In the genomic region with DNA sequence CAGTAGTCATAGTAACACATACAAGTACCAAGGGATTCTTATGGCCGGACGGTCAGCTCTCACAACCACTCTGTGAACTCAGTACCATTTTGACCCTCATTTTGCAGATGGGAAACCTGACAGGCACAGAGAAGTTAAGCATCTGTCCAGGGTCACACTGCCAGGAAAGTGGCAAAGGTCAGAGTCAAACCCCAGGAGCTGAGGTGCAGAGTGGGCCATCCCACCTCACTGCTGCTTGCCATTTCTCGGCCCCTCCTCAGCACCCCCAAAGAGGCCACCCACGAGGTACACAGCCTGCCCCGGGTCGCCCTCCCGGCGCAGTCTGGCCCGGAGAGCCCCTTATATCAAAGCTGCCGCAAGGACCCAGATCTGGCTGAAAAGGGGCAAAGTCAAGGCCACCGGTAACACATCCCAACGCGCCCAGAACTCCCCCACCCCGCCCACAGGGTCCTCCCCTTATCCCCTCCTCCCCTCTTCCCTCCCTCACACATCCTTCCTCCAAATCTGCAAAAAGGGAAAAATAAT, we compare ENCODE assay signal across 8 cellular contexts. TPM values are rescaled to one million over a fixed set of nuclear protein-coding genes. Genes with fewer than 3 reads are reported as not detected.
DNase-seq lines count a peak whose midpoint lies in the region; ATAC-seq and TF ChIP-seq lines count a peak whose summit lies in the region.

No MANE protein-coding gene starts in this region.

- peak overlapping the region; percentile 81 for H3K27ac ChIP-seq in CD4-positive, CD25-positive, alpha-beta regulatory T cell (ENCODE audit: insufficient read depth, low read length, poor library complexity, severe bottlenecking)
- H3K27ac ChIP-seq in endodermal cell (ENCODE audit: low read depth, low read length) (peak overlapping the region; percentile 70), neuronal stem cell (replicated peaks; ENCODE audit: low read length) (no peak overlapping the region)

- no peak for TF ChIP-seq CTCF in endodermal cell (conservative IDR thresholded peaks at IDR 0.05)

- H4K91ac ChIP-seq in neuronal stem cell (ENCODE audit: low read depth, low read length, poor library complexity): no peak overlapping the region

- H3K23ac ChIP-seq in neuronal stem cell (ENCODE audit: low read depth, low read length, poor library complexity): no peak overlapping the region

- H3K27me3 Mint-ChIP-seq in CD4-positive, CD25-positive, alpha-beta regulatory T cell: no peaks in the 10 kb centered on the region
- no peaks in the 10 kb centered on the region for H3K27me3 Mint-ChIP-seq in endodermal cell (ENCODE audit: insufficient read depth)

- peaks cover 0 to 44% (median 18%) of the 10 kb centered on the region in 4 donors for H3K4me1 Mint-ChIP-seq in CD4-positive, CD25-positive, alpha-beta regulatory T cell
- peaks cover 27% of the 10 kb centered on the region for H3K4me1 Mint-ChIP-seq in endodermal cell

- no peak overlapping the region for H4K8ac ChIP-seq in neuronal stem cell (ENCODE audit: low read depth, low read length)

- WGBS in endodermal cell (ENCODE audit: insufficient coverage in 1 of 2, insufficient read length in 1 of 2), 2 experiments: 7 to 13% methylated on average over 5 to 14 of the region's 14 CpGs
- no CpG with 5 or more reads among the region's 14 CpGs for WGBS in neuronal stem cell (ENCODE audit: extremely low coverage in 2 of 2, insufficient read length in 2 of 2, insufficient replicate concordance in 1 of 2), 2 donors

- DNase-seq in CD4-positive, CD25-positive, alpha-beta regulatory T cell: no peak
- DNase-seq in NT2/D1 (ENCODE audit: low read depth, low spot score) (no peak), endodermal cell (peak; percentile 81), neuronal stem cell (ENCODE audit: low spot score) (no peak), Ammon's horn (ENCODE audit: low spot score) (no peak), AML-193 (lab: John Stamatoyannopoulos, UW) (no peak)
- no peak for DNase-seq in NK-92 treated with Interleukin-12 subunit alpha and Interleukin-12 subunit beta, amount 100 ng/mL, for 24 hours (lab: John Stamatoyannopoulos, UW)

- H3K9me3 Mint-ChIP-seq in CD4-positive, CD25-positive, alpha-beta regulatory T cell: peaks cover 0 to 1% (median 0%) of the 10 kb centered on the region in 7 donors
- no peaks in the 10 kb centered on the region for H3K9me3 Mint-ChIP-seq in endodermal cell

- H3K18ac ChIP-seq in neuronal stem cell (ENCODE audit: low read length): no peak overlapping the region

- H3K4ac ChIP-seq in neuronal stem cell (ENCODE audit: low read length): no peak overlapping the region

- H3K14ac ChIP-seq in neuronal stem cell (ENCODE audit: low read length): no peak overlapping the region

- H3K9me3 ChIP-seq in CD4-positive, CD25-positive, alpha-beta regulatory T cell (ENCODE audit: control insufficient read depth in 2 of 2, low read length in 2 of 2): no peaks in the 10 kb centered on the region
- H3K9me3 ChIP-seq in NT2/D1 (ENCODE audit: insufficient read depth, low read length): no peaks in the 10 kb centered on the region
- no peaks in the 10 kb centered on the region for H3K9me3 ChIP-seq in endodermal cell (ENCODE audit: control insufficient read depth, low read length)
- no peaks in the 10 kb centered on the region for H3K9me3 ChIP-seq in neuronal stem cell (replicated peaks in 1 of 2; ENCODE audit: control insufficient read depth in 2 of 2, insufficient read depth in 1 of 2, low read depth in 1 of 2, low read length in 2 of 2)

- ATAC-seq in CD4-positive, CD25-positive, alpha-beta regulatory T cell (ENCODE audit: low read depth in 2 of 2): no peak
- ATAC-seq in HG03571 (IDR thresholded peaks at IDR 0.05; ENCODE audit: unreplicated experiment): no peak

- H2AK5ac ChIP-seq in neuronal stem cell (ENCODE audit: low read depth, low read length): peak overlapping the region; percentile 93

- H3K4me3 Mint-ChIP-seq in CD4-positive, CD25-positive, alpha-beta regulatory T cell: peak overlapping the region; percentile 88 to 95 (median 94)
- peak overlapping the region; percentile 75 for H3K4me3 Mint-ChIP-seq in endodermal cell

- H2BK15ac ChIP-seq in neuronal stem cell (ENCODE audit: low read length): no peak overlapping the region

- H3K27me3 ChIP-seq in CD4-positive, CD25-positive, alpha-beta regulatory T cell (ENCODE audit: control insufficient read depth, insufficient read depth, low read length): no peaks in the 10 kb centered on the region
- H3K27me3 ChIP-seq in NT2/D1 (ENCODE audit: insufficient read depth, insufficient read length) (no peaks in the 10 kb centered on the region), endodermal cell (ENCODE audit: control insufficient read depth, insufficient read depth, low read length, poor library complexity, severe bottlenecking) (no peaks in the 10 kb centered on the region), neuronal stem cell (ENCODE audit: control insufficient read depth in 3 of 3, insufficient read depth in 3 of 3, low read depth in 1 of 3, low read length in 3 of 3) (peaks cover 0 to 8% (median 0%) of the 10 kb centered on the region in 3 experiments)

- H3K9ac ChIP-seq in NT2/D1 (ENCODE audit: insufficient read length, low read depth) (peak overlapping the region; percentile 95), endodermal cell (ENCODE audit: extremely low read depth, low read length, poor library complexity, severe bottlenecking) (peak overlapping the region; percentile 68), neuronal stem cell (ENCODE audit: low read depth, low read length, poor library complexity) (no peak overlapping the region)

- peaks cover 11% of the 10 kb centered on the region for H3K79me1 ChIP-seq in neuronal stem cell (ENCODE audit: low read depth, low read length)

- peak overlapping the region; percentile 49 for H3K4me3 ChIP-seq in CD4-positive, CD25-positive, alpha-beta regulatory T cell (ENCODE audit: low read depth, low read length)
- peak overlapping the region; percentile 92 for H3K4me3 ChIP-seq in NT2/D1 (ENCODE audit: insufficient read length, low read depth)
- peak overlapping the region; percentile 87 for H3K4me3 ChIP-seq in endodermal cell (ENCODE audit: low read length)
- H3K4me3 ChIP-seq in neuronal stem cell (ENCODE audit: low read length in 2 of 2): peak overlapping the region; percentile 92

- H2BK120ac ChIP-seq in neuronal stem cell (ENCODE audit: low read depth, low read length): peak overlapping the region; percentile 35

- peaks cover 25% of the 10 kb centered on the region for H3K4me1 ChIP-seq in CD4-positive, CD25-positive, alpha-beta regulatory T cell (ENCODE audit: control insufficient read depth, insufficient read depth, low read length, poor library complexity, severe bottlenecking)
- peaks cover 45% of the 10 kb centered on the region for H3K4me1 ChIP-seq in NT2/D1 (ENCODE audit: insufficient read depth, insufficient read length)
- H3K4me1 ChIP-seq in endodermal cell (ENCODE audit: control insufficient read depth, insufficient read depth, low read length): peaks cover 4% of the 10 kb centered on the region
- H3K4me1 ChIP-seq in neuronal stem cell (ENCODE audit: control insufficient read depth in 2 of 2, insufficient read depth in 1 of 2, low read depth in 1 of 2, low read length in 2 of 2): peaks cover 30 to 33% of the 10 kb centered on the region in 2 donors

- H3K4me2 ChIP-seq in neuronal stem cell (ENCODE audit: insufficient read depth, low read length, poor library complexity, severe bottlenecking): peak overlapping the region; percentile 82

- peak overlapping the region in 2 of 3 donors; percentile 58 to 91 for H3K27ac Mint-ChIP-seq in CD4-positive, CD25-positive, alpha-beta regulatory T cell
- H3K27ac Mint-ChIP-seq in endodermal cell: peak overlapping the region; percentile 70

- no peaks in the 10 kb centered on the region for H3K36me3 ChIP-seq in CD4-positive, CD25-positive, alpha-beta regulatory T cell (ENCODE audit: control insufficient read depth, insufficient read depth, low read length)
- peaks cover 17% of the 10 kb centered on the region for H3K36me3 ChIP-seq in NT2/D1 (ENCODE audit: insufficient read depth, insufficient read length, low read length)
- no peaks in the 10 kb centered on the region for H3K36me3 ChIP-seq in endodermal cell (ENCODE audit: control insufficient read depth, insufficient read depth, low read length)
- H3K36me3 ChIP-seq in neuronal stem cell (replicated peaks in 1 of 2; ENCODE audit: control insufficient read depth in 2 of 2, insufficient read depth in 2 of 2, low read length in 2 of 2): no peaks in the 10 kb centered on the region

- no peak overlapping the region for H2BK12ac ChIP-seq in neuronal stem cell (ENCODE audit: low read length)

- H2BK5ac ChIP-seq in neuronal stem cell (ENCODE audit: low read length): peak overlapping the region; percentile 93

- H3K36me3 Mint-ChIP-seq in CD4-positive, CD25-positive, alpha-beta regulatory T cell: no peaks in the 10 kb centered on the region
- H3K36me3 Mint-ChIP-seq in endodermal cell (ENCODE audit: low read depth): no peaks in the 10 kb centered on the region

- peak overlapping the region; percentile 89 for H2AFZ ChIP-seq in neuronal stem cell (ENCODE audit: low read length)

RNA-seq across cellular contexts. Expression of a gene that starts 1.7 kb away (rescaled TPM):
- total RNA-seq in CD4-positive, CD25-positive, alpha-beta regulatory T cell: 134 TPM
- 1 to 10 TPM; 2.0 to 4.1 (median 2.4) TPM for polyA plus RNA-seq in CD4-positive, CD25-positive, alpha-beta regulatory T cell
- total RNA-seq in endodermal cell: 100 to 1,000 TPM; 185 to 207 TPM
- 112 TPM for polyA plus RNA-seq in endodermal cell (2013, experiment 1 of 2)
- polyA plus RNA-seq in endodermal cell (2013, experiment 2 of 2): 110 TPM
- 80.7 TPM for polyA plus RNA-seq in neuronal stem cell (2013, experiment 1 of 2)
- polyA plus RNA-seq in neuronal stem cell (2013, experiment 2 of 2): 80.2 TPM
